ENCODE assay signal across 24 cellular contexts in genomic region chr9:23790341-23791260, GRCh38. TPM values are rescaled to one million over a fixed set of nuclear protein-coding genes. Genes with fewer than 3 reads are reported as not detected.
"Had no signal": no experiment of that assay in that cellular context is flagged by ENCODE, and none has a peak within 500 bp of the region (broad histone marks: within the 10 kb centered on the region; RNA-seq: fewer than 3 reads in every experiment).

No MANE protein-coding gene starts in this region.

- H3K27me3 ChIP-seq: brain microvascular endothelial cell had no signal

- H3K4me1 Mint-ChIP-seq: activated CD4-positive, alpha-beta T cell treated with anti-CD3 and anti-CD28 coated beads, Interleukin-2, amount 10 ng/mL, durations not matched to agents 7 days and 5 days; activated naive CD4-positive, alpha-beta T cell treated with anti-CD3 and anti-CD28 coated beads, Interleukin-2, amount 10 ng/mL, durations not matched to agents 7 days and 5 days; activated naive CD8-positive, alpha-beta T cell treated with anti-CD3 and anti-CD28 coated beads for 36 hours; activated T-helper 17 cell treated with anti-CD3 and anti-CD28 coated beads, Interleukin-2, amount 50 U/mL, for 72 hours; T-helper 17 cell had no signal

- H3K27ac ChIP-seq: brain microvascular endothelial cell had no signal

- H3K36me3 ChIP-seq: brain microvascular endothelial cell had no signal

- ATAC-seq: activated T-helper 17 cell treated with anti-CD3 and anti-CD28 coated beads, Interleukin-2, amount 50 U/mL, for 72 hours; T-helper 17 cell had no signal

- H3K27me3 Mint-ChIP-seq: activated CD4-positive, alpha-beta memory T cell treated with anti-CD3 and anti-CD28 coated beads for 36 hours; activated CD4-positive, alpha-beta T cell treated with anti-CD3 and anti-CD28 coated beads, Interleukin-2, amount 10 ng/mL, durations not matched to agents 7 days and 5 days; activated naive CD4-positive, alpha-beta T cell treated with anti-CD3 and anti-CD28 coated beads, Interleukin-2, amount 10 ng/mL, durations not matched to agents 7 days and 5 days; activated naive CD8-positive, alpha-beta T cell treated with anti-CD3 and anti-CD28 coated beads for 36 hours; activated T-helper 17 cell treated with anti-CD3 and anti-CD28 coated beads, Interleukin-2, amount 50 U/mL, for 72 hours; T-helper 17 cell had no signal

- H3K27ac Mint-ChIP-seq: activated CD4-positive, alpha-beta memory T cell treated with anti-CD3 and anti-CD28 coated beads for 36 hours; activated CD4-positive, alpha-beta T cell treated with anti-CD3 and anti-CD28 coated beads, Interleukin-2, amount 10 ng/mL, durations not matched to agents 7 days and 5 days; activated naive CD4-positive, alpha-beta T cell treated with anti-CD3 and anti-CD28 coated beads, Interleukin-2, amount 10 ng/mL, durations not matched to agents 7 days and 5 days; activated naive CD8-positive, alpha-beta T cell treated with anti-CD3 and anti-CD28 coated beads for 36 hours; activated T-helper 17 cell treated with anti-CD3 and anti-CD28 coated beads, Interleukin-2, amount 50 U/mL, for 72 hours; T-helper 17 cell had no signal

- H3K4me3 Mint-ChIP-seq: activated CD4-positive, alpha-beta memory T cell treated with anti-CD3 and anti-CD28 coated beads for 36 hours; activated CD4-positive, alpha-beta T cell treated with anti-CD3 and anti-CD28 coated beads, Interleukin-2, amount 10 ng/mL, durations not matched to agents 7 days and 5 days; activated naive CD4-positive, alpha-beta T cell treated with anti-CD3 and anti-CD28 coated beads, Interleukin-2, amount 10 ng/mL, durations not matched to agents 7 days and 5 days; activated naive CD8-positive, alpha-beta T cell treated with anti-CD3 and anti-CD28 coated beads for 36 hours; activated T-helper 17 cell treated with anti-CD3 and anti-CD28 coated beads, Interleukin-2, amount 50 U/mL, for 72 hours; T-helper 17 cell had no signal

- DNase-seq: activated CD4-positive, alpha-beta memory T cell treated with anti-CD3 and anti-CD28 coated beads for 36 hours; activated CD4-positive, alpha-beta T cell treated with anti-CD3 and anti-CD28 coated beads, Interleukin-2, amount 10 ng/mL, durations not matched to agents 7 days and 5 days; activated CD4-positive, CD25-positive, alpha-beta regulatory T cell; activated CD8-positive, alpha-beta memory T cell treated with anti-CD3 and anti-CD28 coated beads for 24 hours; activated gamma-delta T cell; activated naive CD4-positive, alpha-beta T cell treated with anti-CD3 and anti-CD28 coated beads, Interleukin-2, amount 10 ng/mL, durations not matched to agents 7 days and 5 days; activated naive CD8-positive, alpha-beta T cell treated with anti-CD3 and anti-CD28 coated beads for 36 hours; activated T-cell treated with anti-CD3 and anti-CD28 coated beads for 4 hours; activated T-cell treated with anti-CD3 and anti-CD28 coated beads, Interleukin-2, amount 50 U/mL, for 48 hours; brain microvascular endothelial cell; cerebellar nuclear complex; Kasumi-1; KBM-7; NCI-H1048; NCI-H146; NCI-H187 treated with DMSO at 0.1 percent for 48 hours; NCI-H2081 treated with DMSO at 0.1 percent for 48 hours; NCI-H510A treated with DMSO at 0.1 percent for 48 hours; NCI-H748 treated with DMSO at 0.1 percent for 48 hours; SIG-M5; T-helper 17 cell; T1000 had no signal

- H3K36me3 Mint-ChIP-seq: activated CD4-positive, alpha-beta memory T cell treated with anti-CD3 and anti-CD28 coated beads for 36 hours; activated naive CD4-positive, alpha-beta T cell treated with anti-CD3 and anti-CD28 coated beads, Interleukin-2, amount 10 ng/mL, durations not matched to agents 7 days and 5 days; activated naive CD8-positive, alpha-beta T cell treated with anti-CD3 and anti-CD28 coated beads for 36 hours had no signal

- H3K9me3 Mint-ChIP-seq: activated CD4-positive, alpha-beta memory T cell treated with anti-CD3 and anti-CD28 coated beads for 36 hours; activated naive CD8-positive, alpha-beta T cell treated with anti-CD3 and anti-CD28 coated beads for 36 hours had no signal

RNA-seq across cellular contexts. Expression of gene ELAVL2, which starts 35.4 kb away (rescaled TPM):
- total RNA-seq: activated CD4-positive, alpha-beta memory T cell treated with anti-CD3 and anti-CD28 coated beads for 36 hours; activated CD4-positive, alpha-beta T cell treated with anti-CD3 and anti-CD28 coated beads, Interleukin-2, amount 10 ng/mL, durations not matched to agents 7 days and 5 days; activated naive CD8-positive, alpha-beta T cell treated with anti-CD3 and anti-CD28 coated beads for 36 hours; activated T-helper 17 cell treated with anti-CD3 and anti-CD28 coated beads, Interleukin-2, amount 50 U/mL, for 72 hours; OCI-LY7; T-helper 17 cell had no signal
